21 cellular contexts compared by ENCODE assay signal in the genomic region with DNA sequence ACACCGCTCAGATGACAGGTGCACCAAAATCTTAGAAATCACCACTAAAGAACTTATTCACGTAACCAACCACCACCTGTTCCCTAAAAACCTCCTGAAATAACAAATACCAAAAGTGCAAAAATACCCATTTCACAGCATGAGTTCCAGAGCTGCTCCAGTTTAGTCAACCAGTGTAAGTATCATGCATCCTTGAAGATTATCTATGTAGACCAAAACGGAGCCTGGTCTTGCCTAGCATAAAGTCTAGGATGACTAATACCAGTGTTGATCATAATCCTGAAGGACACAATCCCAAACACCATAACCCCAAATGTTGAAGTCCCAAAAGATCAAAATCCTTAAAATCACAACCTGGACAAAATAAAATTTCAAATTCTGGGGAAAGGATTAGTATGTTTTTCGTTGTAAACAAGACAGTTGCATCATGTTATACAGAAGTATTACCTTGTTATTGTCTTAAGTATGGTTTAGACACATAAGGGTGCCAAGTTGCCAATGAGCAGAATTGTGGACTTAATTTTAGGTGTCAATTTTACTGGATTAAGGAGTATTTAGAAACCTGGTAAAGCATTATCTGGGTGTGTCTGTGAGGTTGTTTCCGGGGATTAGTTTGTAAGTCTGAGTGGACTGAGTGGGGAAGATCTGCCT. TPM values are rescaled to one million over a fixed set of nuclear protein-coding genes. Genes with fewer than 3 reads are reported as not detected.
DNase-seq lines count a peak whose midpoint lies in the region; ATAC-seq, FAIRE-seq and TF ChIP-seq lines count a peak whose summit lies in the region.
"Had no signal": no experiment of that assay in that cellular context is flagged by ENCODE, and none has a peak within 500 bp of the region (broad histone marks: within the 10 kb centered on the region; RNA-seq: fewer than 3 reads in every experiment).

No MANE protein-coding gene starts in this region.

- H3K4me3 Mint-ChIP-seq in HFFc6 (no peak overlapping the region), activated B cell treated with CpG ODN at 0.5 μM for 24 hours (no peak overlapping the region)
- H3K4me3 Mint-ChIP-seq: CD14-positive monocyte had no signal

- TF ChIP-seq CTCF in HepG2 (CRISPR knock-in tag; IDR thresholded peaks at IDR 0.05) (no peak), right lobe of liver (IDR thresholded peaks at IDR 0.05) (no peak), HFFc6 (IDR thresholded peaks at IDR 0.05) (no peak), activated B cell treated with CpG ODN at 0.5 μM for 24 hours (IDR thresholded peaks at IDR 0.05) (no peak), neutrophil (IDR thresholded peaks at IDR 0.05) (no peak)

- TF ChIP-seq EP300 in HepG2 (IDR thresholded peaks at IDR 0.05; ENCODE audit: low read depth in 2 of 2, low read length in 2 of 2), result no peak
- TF ChIP-seq EP300 in HepG2 (CRISPR knock-in tag; IDR thresholded peaks at IDR 0.05; ENCODE audit: borderline replicate concordance), result no peak

- H3K79me2 ChIP-seq in HepG2 (ENCODE audit: insufficient read depth, low read length), result no peaks in the 10 kb centered on the region

- intact Hi-C loops in HepG2 (cut with micrococcal nuclease; ENCODE audit: unreplicated experiment) (no loop called here), right lobe of liver (cut with DNase I) (no loop called here), activated B cell treated with CpG ODN at 0.5 μM for 24 hours (cut with micrococcal nuclease) (no loop called here)

- no peak overlapping the region for H3K9ac ChIP-seq in HepG2 (ENCODE audit: insufficient read depth, low read depth, low read length)
- H3K9ac ChIP-seq: GM23248 had no signal

- no peak for FAIRE-seq in HepG2 (lab: Jason Lieb, UNC)
- FAIRE-seq: G401.6, HTR-8/SVneo had no signal

- H3K27ac ChIP-seq in HepG2 (ENCODE audit: extremely low read length, insufficient read depth, low read length), result no peak overlapping the region
- H3K27ac ChIP-seq in right lobe of liver, result no peak overlapping the region
- peak overlapping the region; percentile 33 for H3K27ac ChIP-seq in neutrophil
- H3K27ac ChIP-seq: GM23248 had no signal

- no peak overlapping the region for H3K4me3 ChIP-seq in HepG2 (replicated peaks in 1 of 3; ENCODE audit: insufficient read depth in 1 of 3, low read depth in 2 of 3, low read length in 3 of 3)
- H3K4me3 ChIP-seq in right lobe of liver, result no peak overlapping the region
- no peak overlapping the region for H3K4me3 ChIP-seq in neutrophil (ENCODE audit: low read depth in 1 of 2, low read length in 1 of 2)
- no peak overlapping the region for H3K4me3 ChIP-seq in H7 (ENCODE audit: insufficient read depth, low read depth, low read length)
- H3K4me3 ChIP-seq: GM23248 had no signal

- TF ChIP-seq POLR2A in HepG2 (IDR thresholded peaks at IDR 0.05; ENCODE audit: insufficient read depth in 1 of 2, low read depth in 2 of 2, low read length in 2 of 2) (no peak), right lobe of liver (IDR thresholded peaks at IDR 0.05) (no peak)

- H3K27me3 Mint-ChIP-seq in HFFc6 (ENCODE audit: insufficient read depth) (peaks cover 7% of the 10 kb centered on the region), activated B cell treated with CpG ODN at 0.5 μM for 24 hours (no peaks in the 10 kb centered on the region)

- H3K9me3 ChIP-seq in HepG2 (ENCODE audit: low read length) (no peaks in the 10 kb centered on the region), right lobe of liver (no peaks in the 10 kb centered on the region), neutrophil (no peaks in the 10 kb centered on the region)

- H3K4me1 Mint-ChIP-seq in HFFc6 (ENCODE audit: low read depth) (peaks cover 7% of the 10 kb centered on the region), activated B cell treated with CpG ODN at 0.5 μM for 24 hours (peaks cover 5% of the 10 kb centered on the region)
- H3K4me1 Mint-ChIP-seq: CD14-positive monocyte had no signal

- H3K36me3 Mint-ChIP-seq in HFFc6 (ENCODE audit: low read depth) (peaks cover 49% of the 10 kb centered on the region), activated B cell treated with CpG ODN at 0.5 μM for 24 hours (ENCODE audit: low read depth) (peaks cover 74% of the 10 kb centered on the region)

- in situ Hi-C loops in HepG2 (cut with HindIII; ENCODE audit: extremely low pct_ligation_motif_present, low pct_unique_long_range_greater_than_20kb), result no loop called here

- POLR2A ChIA-PET in HepG2 (lab: Yijun Ruan, JAX), result interaction anchor here (0.7 to 1.5 kb wide), 2 partner anchors 18 to 27 kb away, joined by 4 to 6 read pairs; a partner anchor contains a TSS
- POLR2A ChIA-PET in activated B cell treated with CpG ODN at 0.5 μM for 24 hours (lab: Charles Lee), result interaction anchor here (0.7 kb wide), 1 partner anchor 17 kb away, joined by 4 read pairs; no protein-coding TSS in a partner anchor

- 53% methylated on average over 5 of the region's 5 CpGs for WGBS in HepG2 (ENCODE audit: low lambda C conversion rate)
- WGBS in right lobe of liver (ENCODE audit: insufficient coverage, low coverage, low lambda C conversion rate, missing lambda C conversion rate), result 53% methylated on average over 4 of the region's 5 CpGs

- H3K4me1 ChIP-seq in HepG2 (ENCODE audit: insufficient read depth, low read length) (no peaks in the 10 kb centered on the region), right lobe of liver (no peaks in the 10 kb centered on the region), neutrophil (ENCODE audit: control insufficient read depth in 1 of 2, insufficient read depth in 1 of 2, low read depth in 1 of 2, low read length in 1 of 2) (no peaks in the 10 kb centered on the region)

- TF ChIP-seq RAD21 in HepG2 (CRISPR knock-in tag; IDR thresholded peaks at IDR 0.05), result no peak

- no peaks in the 10 kb centered on the region for H3K9me3 Mint-ChIP-seq in HFFc6
- no peaks in the 10 kb centered on the region for H3K9me3 Mint-ChIP-seq in activated B cell treated with CpG ODN at 0.5 μM for 24 hours
- H3K9me3 Mint-ChIP-seq: CD14-positive monocyte had no signal

- ATAC-seq in HepG2 (no peak), right lobe of liver (no peak), activated B cell treated with CpG ODN at 0.5 μM for 24 hours (ENCODE audit: low read depth) (no peak)

- no peak overlapping the region for H3K4me2 ChIP-seq in HepG2 (ENCODE audit: low read depth, low read length)

- BruUV-seq in HepG2 (replicated peaks; lab: Mats Ljungman, UMichigan), result no TSS peak

- H4K20me1 ChIP-seq in HepG2 (ENCODE audit: insufficient read depth, low read length), result peaks cover 1% of the 10 kb centered on the region

- H2AFZ ChIP-seq in HepG2 (ENCODE audit: low read length), result no peak overlapping the region
- H2AFZ ChIP-seq: GM23248 had no signal

- H3K36me3 ChIP-seq in HepG2 (replicated peaks in 1 of 2; ENCODE audit: control insufficient read depth in 1 of 2, insufficient read depth in 2 of 2, low read length in 2 of 2) (peaks cover 11 to 33% of the 10 kb centered on the region in 2 experiments), right lobe of liver (peaks cover 8 to 84% (median 41%) of the 10 kb centered on the region in 4 donors), neutrophil (peaks cover 83% of the 10 kb centered on the region), H7 (replicated peaks; ENCODE audit: control insufficient read depth, insufficient read depth, low read length) (peaks cover 32% of the 10 kb centered on the region)

- H3K27me3 ChIP-seq in HepG2 (ENCODE audit: control insufficient read depth in 1 of 2, insufficient read depth in 2 of 2, low read length in 2 of 2) (no peaks in the 10 kb centered on the region), right lobe of liver (no peaks in the 10 kb centered on the region), neutrophil (no peaks in the 10 kb centered on the region), H7 (ENCODE audit: control insufficient read depth, insufficient read depth, low read length) (no peaks in the 10 kb centered on the region)

- peak overlapping the region; percentile 20; the same call in 1 of the 2 replicates for H3K27ac Mint-ChIP-seq in HFFc6
- peak overlapping the region; percentile 5 for H3K27ac Mint-ChIP-seq in activated B cell treated with CpG ODN at 0.5 μM for 24 hours

- DNase-seq in HepG2 (ENCODE audit: low spot score) (no peak), right lobe of liver (no peak), HFFc6 (no peak), activated B cell treated with CpG ODN at 0.5 μM for 24 hours (no peak), H7 (no peak)
- no peak for DNase-seq in NK-92 treated with Interleukin-12 subunit alpha and Interleukin-12 subunit beta, amount 100 ng/mL, for 24 hours (lab: John Stamatoyannopoulos, UW)
- DNase-seq: GM23248, HCEC 1CT, MM.1S, NCI-H1092, NCI-H1436 treated with DMSO at 0.1 percent for 48 hours, NCI-H2029 treated with DMSO at 0.1 percent for 48 hours, NCI-H2171, NCI-H446, NCI-H526 treated with DMSO at 0.1 percent for 48 hours, OCI-M1, SIG-M5 had no signal

- CTCF ChIA-PET in HepG2 (lab: Yijun Ruan, JAX; ENCODE audit: low intra/inter-chr PET ratio, low total read pairs), result no interaction called here
- CTCF ChIA-PET in activated B cell treated with CpG ODN at 0.5 μM for 24 hours (lab: Charles Lee), result interaction anchor here (6.3 kb wide), 1 partner anchor 155 kb away, joined by 93 read pairs; no protein-coding TSS in a partner anchor

RNA-seq across cellular contexts. Expression of a gene that starts 18.1 kb away (rescaled TPM):
- total RNA-seq in HepG2 (2016; rRNA removed; fragmentation: Illumina TruSeq; extraction: Trizol) (391 and 406 TPM in 2 replicates), right lobe of liver (100 to 1,000 TPM; 108 to 159 (median 138) TPM), activated B cell treated with CpG ODN at 0.5 μM for 24 hours (274 and 296 TPM in 2 replicates)
- 18.6 and 21.7 TPM in 2 replicates for total RNA-seq in HepG2 (2016; cell fraction: cytosol; rRNA removed; fragmentation: Illumina TruSeq; extraction: Trizol; ENCODE audit: low read depth)
- total RNA-seq in HepG2 (2016; cell fraction: insoluble cytoplasmic fraction; rRNA removed; fragmentation: Illumina TruSeq; extraction: Trizol), result 376 and 380 TPM in 2 replicates
- 43.0 and 49.6 TPM in 2 replicates for total RNA-seq in HepG2 (2016; cell fraction: membrane; rRNA removed; fragmentation: Illumina TruSeq; extraction: Trizol)
- 244 and 245 TPM in 2 replicates for total RNA-seq in HepG2 (2016; cell fraction: nucleus; rRNA removed; fragmentation: Illumina TruSeq; extraction: Trizol)
- 143 and 166 TPM in 2 replicates for polyA plus RNA-seq in HepG2 (2011; rRNA removed)
- 151 and 155 TPM in 2 replicates for polyA plus RNA-seq in HepG2 (2011; cell fraction: cytosol; rRNA removed)
- polyA plus RNA-seq in HepG2 (2011; cell fraction: nucleus; rRNA removed), result 129 and 137 TPM in 2 replicates
- 146 and 152 TPM in 2 replicates for polyA plus RNA-seq in HepG2 (2012)
- polyA plus RNA-seq in HepG2 (2016; cell fraction: cytosol; fragmentation: Illumina TruSeq; extraction: Trizol; ENCODE audit: low read depth), result 10.7 and 12.6 TPM in 2 replicates
- polyA plus RNA-seq in HepG2 (2016; cell fraction: insoluble cytoplasmic fraction; fragmentation: Illumina TruSeq; extraction: Trizol; ENCODE audit: low read depth), result 291 and 344 TPM in 2 replicates
- polyA plus RNA-seq in HepG2 (2016; cell fraction: membrane; fragmentation: Illumina TruSeq; extraction: Trizol; ENCODE audit: low read depth), result 15.8 and 22.5 TPM in 2 replicates
- 266 and 278 TPM in 2 replicates for polyA plus RNA-seq in HepG2 (2016; cell fraction: nucleus; fragmentation: Illumina TruSeq; extraction: Trizol; ENCODE audit: insufficient read depth, low read depth)
- 446 and 616 TPM in 2 replicates for polyA minus RNA-seq in HepG2 (2011; rRNA and poly(A)+ RNA removed; ENCODE audit: low replicate concordance)
- 189 and 210 TPM in 2 replicates for polyA minus RNA-seq in HepG2 (2011; cell fraction: cytosol; rRNA and poly(A)+ RNA removed)
- polyA minus RNA-seq in HepG2 (2011; cell fraction: nucleus; rRNA and poly(A)+ RNA removed), result 248 and 250 TPM in 2 replicates
- 100 to 1,000 TPM; 324 to 457 (median 374) TPM for total RNA-seq in HFFc6 (2021; fragmentation: NEBNext Ultra II Directional; extraction: Animal tissue kit (Norgen Biotek cat#: 25700))
- 509 and 709 TPM in 2 replicates for total RNA-seq in H7 (2014; rRNA removed; shearing (Covaris generic))

RNA-seq across cellular contexts. Expression of a gene that starts 25.4 kb away (rescaled TPM):
- total RNA-seq in HepG2 (2016; rRNA removed; fragmentation: Illumina TruSeq; extraction: Trizol), result 43.3 and 45.1 TPM in 2 replicates
- 22.3 and 24.9 TPM in 2 replicates for total RNA-seq in HepG2 (2016; cell fraction: cytosol; rRNA removed; fragmentation: Illumina TruSeq; extraction: Trizol; ENCODE audit: low read depth)
- total RNA-seq in HepG2 (2016; cell fraction: insoluble cytoplasmic fraction; rRNA removed; fragmentation: Illumina TruSeq; extraction: Trizol), result 38.9 and 46.7 TPM in 2 replicates
- total RNA-seq in HepG2 (2016; cell fraction: membrane; rRNA removed; fragmentation: Illumina TruSeq; extraction: Trizol), result 30.7 and 36.4 TPM in 2 replicates
- total RNA-seq in HepG2 (2016; cell fraction: nucleus; rRNA removed; fragmentation: Illumina TruSeq; extraction: Trizol), result 49.6 and 53.6 TPM in 2 replicates
- 10.8 and 14.4 TPM in 2 replicates for polyA plus RNA-seq in HepG2 (2011; rRNA removed)
- 4.4 and 6.9 TPM in 2 replicates for polyA plus RNA-seq in HepG2 (2011; cell fraction: cytosol; rRNA removed)
- polyA plus RNA-seq in HepG2 (2011; cell fraction: nucleus; rRNA removed), result 51.4 and 75.5 TPM in 2 replicates
- polyA plus RNA-seq in HepG2 (2012), result 7.3 and 17.1 TPM in 2 replicates
- 11.9 and 12.4 TPM in 2 replicates for polyA plus RNA-seq in HepG2 (2016; cell fraction: cytosol; fragmentation: Illumina TruSeq; extraction: Trizol; ENCODE audit: low read depth)
- polyA plus RNA-seq in HepG2 (2016; cell fraction: insoluble cytoplasmic fraction; fragmentation: Illumina TruSeq; extraction: Trizol; ENCODE audit: low read depth), result 28.3 and 28.9 TPM in 2 replicates
- polyA plus RNA-seq in HepG2 (2016; cell fraction: membrane; fragmentation: Illumina TruSeq; extraction: Trizol; ENCODE audit: low read depth), result 21.2 and 24.3 TPM in 2 replicates
- 96.3 and 105 TPM in 2 replicates for polyA plus RNA-seq in HepG2 (2016; cell fraction: nucleus; fragmentation: Illumina TruSeq; extraction: Trizol; ENCODE audit: insufficient read depth, low read depth)
- polyA minus RNA-seq in HepG2 (2011; rRNA and poly(A)+ RNA removed; ENCODE audit: low replicate concordance), result 22.2 and 87.0 TPM in 2 replicates
- 4.6 and 5.9 TPM in 2 replicates for polyA minus RNA-seq in HepG2 (2011; cell fraction: cytosol; rRNA and poly(A)+ RNA removed)
- polyA minus RNA-seq in HepG2 (2011; cell fraction: nucleus; rRNA and poly(A)+ RNA removed), result 32.1 and 37.9 TPM in 2 replicates
- total RNA-seq in right lobe of liver, result 1 to 10 TPM; 2.9 to 7.1 (median 4.2) TPM
- total RNA-seq in HFFc6 (2021; fragmentation: NEBNext Ultra II Directional; extraction: Animal tissue kit (Norgen Biotek cat#: 25700)), result 10 to 100 TPM; 17.8 to 30.0 (median 28.3) TPM
- total RNA-seq in activated B cell treated with CpG ODN at 0.5 μM for 24 hours, result 27.4 and 28.8 TPM in 2 replicates
- 87.1 and 89.6 TPM in 2 replicates for total RNA-seq in H7 (2014; rRNA removed; shearing (Covaris generic))

RNA-seq across cellular contexts. Expression of a gene that starts 42.1 kb away (rescaled TPM):
- total RNA-seq in HepG2 (2016; rRNA removed; fragmentation: Illumina TruSeq; extraction: Trizol) (6.6 and 20.5 TPM in 2 replicates), right lobe of liver (10 to 100 TPM; 11.5 to 18.0 (median 15.6) TPM), activated B cell treated with CpG ODN at 0.5 μM for 24 hours (30.4 and 34.1 TPM in 2 replicates)
- 1.7 and 3.4 TPM in 2 replicates for total RNA-seq in HepG2 (2016; cell fraction: cytosol; rRNA removed; fragmentation: Illumina TruSeq; extraction: Trizol; ENCODE audit: low read depth)
- total RNA-seq in HepG2 (2016; cell fraction: insoluble cytoplasmic fraction; rRNA removed; fragmentation: Illumina TruSeq; extraction: Trizol), result 6.2 and 20.0 TPM in 2 replicates
- 3.2 and 3.6 TPM in 2 replicates for total RNA-seq in HepG2 (2016; cell fraction: membrane; rRNA removed; fragmentation: Illumina TruSeq; extraction: Trizol)
- 18.5 and 23.4 TPM in 2 replicates for total RNA-seq in HepG2 (2016; cell fraction: nucleus; rRNA removed; fragmentation: Illumina TruSeq; extraction: Trizol)
- 24.4 and 26.2 TPM in 2 replicates for polyA plus RNA-seq in HepG2 (2011; rRNA removed)
- polyA plus RNA-seq in HepG2 (2011; cell fraction: cytosol; rRNA removed), result 18.2 and 19.4 TPM in 2 replicates
- polyA plus RNA-seq in HepG2 (2011; cell fraction: nucleus; rRNA removed), result 36.6 and 39.8 TPM in 2 replicates
- polyA plus RNA-seq in HepG2 (2012), result 11.1 and 13.7 TPM in 2 replicates
- 1.4 TPM in 2 replicates for polyA plus RNA-seq in HepG2 (2016; cell fraction: cytosol; fragmentation: Illumina TruSeq; extraction: Trizol; ENCODE audit: low read depth)
- polyA plus RNA-seq in HepG2 (2016; cell fraction: insoluble cytoplasmic fraction; fragmentation: Illumina TruSeq; extraction: Trizol; ENCODE audit: low read depth), result 5.1 and 7.0 TPM in 2 replicates
- 2.4 and 2.7 TPM in 2 replicates for polyA plus RNA-seq in HepG2 (2016; cell fraction: membrane; fragmentation: Illumina TruSeq; extraction: Trizol; ENCODE audit: low read depth)
- polyA plus RNA-seq in HepG2 (2016; cell fraction: nucleus; fragmentation: Illumina TruSeq; extraction: Trizol; ENCODE audit: insufficient read depth, low read depth), result 29.3 and 36.5 TPM in 2 replicates
- 54.7 and 59.3 TPM in 2 replicates for polyA minus RNA-seq in HepG2 (2011; rRNA and poly(A)+ RNA removed; ENCODE audit: low replicate concordance)
- polyA minus RNA-seq in HepG2 (2011; cell fraction: cytosol; rRNA and poly(A)+ RNA removed), result 15.4 and 19.4 TPM in 2 replicates
- 20.1 and 20.3 TPM in 2 replicates for polyA minus RNA-seq in HepG2 (2011; cell fraction: nucleus; rRNA and poly(A)+ RNA removed)
- total RNA-seq in HFFc6 (2021; fragmentation: NEBNext Ultra II Directional; extraction: Animal tissue kit (Norgen Biotek cat#: 25700)), result 10 to 100 TPM; 23.0 to 30.3 (median 28.3) TPM
- 29.6 and 29.8 TPM in 2 replicates for total RNA-seq in H7 (2014; rRNA removed; shearing (Covaris generic))

RNA-seq across cellular contexts. Expression of a gene that starts 48.6 kb away (rescaled TPM):
- total RNA-seq in HepG2 (2016; rRNA removed; fragmentation: Illumina TruSeq; extraction: Trizol) (250 and 305 TPM in 2 replicates), right lobe of liver (100 to 1,000 TPM in 1 of 6 experiments, 10 to 100 TPM in 5; 59.8 to 102 (median 69.3) TPM), activated B cell treated with CpG ODN at 0.5 μM for 24 hours (108 and 113 TPM in 2 replicates)
- 682 and 717 TPM in 2 replicates for total RNA-seq in HepG2 (2016; cell fraction: cytosol; rRNA removed; fragmentation: Illumina TruSeq; extraction: Trizol; ENCODE audit: low read depth)
- 259 and 314 TPM in 2 replicates for total RNA-seq in HepG2 (2016; cell fraction: insoluble cytoplasmic fraction; rRNA removed; fragmentation: Illumina TruSeq; extraction: Trizol)
- total RNA-seq in HepG2 (2016; cell fraction: membrane; rRNA removed; fragmentation: Illumina TruSeq; extraction: Trizol), result 635 and 649 TPM in 2 replicates
- total RNA-seq in HepG2 (2016; cell fraction: nucleus; rRNA removed; fragmentation: Illumina TruSeq; extraction: Trizol), result 99.4 and 103 TPM in 2 replicates
- polyA plus RNA-seq in HepG2 (2011; rRNA removed), result 243 and 245 TPM in 2 replicates
- 206 and 268 TPM in 2 replicates for polyA plus RNA-seq in HepG2 (2011; cell fraction: cytosol; rRNA removed)
- 223 and 235 TPM in 2 replicates for polyA plus RNA-seq in HepG2 (2011; cell fraction: nucleus; rRNA removed)
- 137 and 155 TPM in 2 replicates for polyA plus RNA-seq in HepG2 (2012)
- polyA plus RNA-seq in HepG2 (2016; cell fraction: cytosol; fragmentation: Illumina TruSeq; extraction: Trizol; ENCODE audit: low read depth), result 796 and 800 TPM in 2 replicates
- polyA plus RNA-seq in HepG2 (2016; cell fraction: insoluble cytoplasmic fraction; fragmentation: Illumina TruSeq; extraction: Trizol; ENCODE audit: low read depth), result 284 and 314 TPM in 2 replicates
- 557 and 563 TPM in 2 replicates for polyA plus RNA-seq in HepG2 (2016; cell fraction: membrane; fragmentation: Illumina TruSeq; extraction: Trizol; ENCODE audit: low read depth)
- polyA plus RNA-seq in HepG2 (2016; cell fraction: nucleus; fragmentation: Illumina TruSeq; extraction: Trizol; ENCODE audit: insufficient read depth, low read depth), result 177 and 181 TPM in 2 replicates
- polyA minus RNA-seq in HepG2 (2011; rRNA and poly(A)+ RNA removed; ENCODE audit: low replicate concordance), result 125 and 128 TPM in 2 replicates
- polyA minus RNA-seq in HepG2 (2011; cell fraction: cytosol; rRNA and poly(A)+ RNA removed), result 41.4 and 52.8 TPM in 2 replicates
- polyA minus RNA-seq in HepG2 (2011; cell fraction: nucleus; rRNA and poly(A)+ RNA removed), result 27.2 and 45.5 TPM in 2 replicates
- total RNA-seq in HFFc6 (2021; fragmentation: NEBNext Ultra II Directional; extraction: Animal tissue kit (Norgen Biotek cat#: 25700)), result 100 to 1,000 TPM; 118 to 139 (median 123) TPM
- 211 and 244 TPM in 2 replicates for total RNA-seq in H7 (2014; rRNA removed; shearing (Covaris generic))
